In genomic region chr6:41779793-41780622, GRCh38 we compare ENCODE assay signal across 1 cellular context.
A peak's percentile ranks its signal among the peaks of the same experiment; 100 is the strongest.
TF ChIP-seq lines count a peak whose summit lies in the region.

A gene with protein sequence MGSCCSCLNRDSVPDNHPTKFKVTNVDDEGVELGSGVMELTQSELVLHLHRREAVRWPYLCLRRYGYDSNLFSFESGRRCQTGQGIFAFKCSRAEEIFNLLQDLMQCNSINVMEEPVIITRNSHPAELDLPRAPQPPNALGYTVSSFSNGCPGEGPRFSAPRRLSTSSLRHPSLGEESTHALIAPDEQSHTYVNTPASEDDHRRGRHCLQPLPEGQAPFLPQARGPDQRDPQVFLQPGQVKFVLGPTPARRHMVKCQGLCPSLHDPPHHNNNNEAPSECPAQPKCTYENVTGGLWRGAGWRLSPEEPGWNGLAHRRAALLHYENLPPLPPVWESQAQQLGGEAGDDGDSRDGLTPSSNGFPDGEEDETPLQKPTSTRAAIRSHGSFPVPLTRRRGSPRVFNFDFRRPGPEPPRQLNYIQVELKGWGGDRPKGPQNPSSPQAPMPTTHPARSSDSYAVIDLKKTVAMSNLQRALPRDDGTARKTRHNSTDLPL (minus strand): TSS chr6:41779900. CDS start chr6:41776987, 2,913 bp downstream.

TF ChIP-seq in HepG2, 621 proteins besides CTCF, POLR2A, EP300 and RAD21 (continued from another document and continues in another):
- TF ChIP-seq, protein P1, sequence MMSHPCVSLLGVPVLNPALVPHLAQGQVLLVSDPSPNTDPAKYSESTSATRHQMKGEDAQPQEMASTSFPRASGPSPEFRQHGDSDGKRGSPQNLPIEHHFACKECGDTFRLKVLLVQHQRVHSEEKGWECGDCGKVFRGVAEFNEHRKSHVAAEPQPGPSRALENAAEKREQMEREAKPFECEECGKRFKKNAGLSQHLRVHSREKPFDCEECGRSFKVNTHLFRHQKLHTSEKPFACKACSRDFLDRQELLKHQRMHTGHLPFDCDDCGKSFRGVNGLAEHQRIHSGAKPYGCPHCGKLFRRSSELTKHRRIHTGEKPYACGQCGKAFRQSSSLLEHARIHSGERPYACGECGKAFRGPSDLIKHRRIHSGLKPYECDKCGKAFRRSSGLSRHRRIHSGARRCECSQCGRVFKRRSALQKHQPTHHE (CRISPR knock-in tag; IDR thresholded peaks at IDR 0.05; ENCODE audit: borderline replicate concordance), result no peak
- TF ChIP-seq ZNF615 (CRISPR knock-in tag; IDR thresholded peaks at IDR 0.05; ENCODE audit: borderline replicate concordance) (no peak), ZNF205 (CRISPR knock-in tag; IDR thresholded peaks at IDR 0.05) (peak; percentile 92), SMAD9 (CRISPR knock-in tag; IDR thresholded peaks at IDR 0.05) (no peak), ZSCAN21 (CRISPR knock-in tag; IDR thresholded peaks at IDR 0.05; ENCODE audit: borderline replicate concordance) (peak; percentile 75; the same call in 1 of the 2 replicates), TARDBP (CRISPR knock-in tag; IDR thresholded peaks at IDR 0.05) (peak; percentile 91), ELF1 (CRISPR knock-in tag; IDR thresholded peaks at IDR 0.05) (peak; percentile 74), KDM1A (CRISPR knock-in tag; IDR thresholded peaks at IDR 0.05) (no peak), YY1 (IDR thresholded peaks at IDR 0.05; ENCODE audit: insufficient read depth, insufficient replicate concordance, low read depth, low read length) (peak; percentile 86), E2F1 (CRISPR knock-in tag; IDR thresholded peaks at IDR 0.05) (no peak), BCL3 (CRISPR knock-in tag; IDR thresholded peaks at IDR 0.05) (peak; percentile 69; the same call in 1 of the 2 replicates), ZNF550 (CRISPR knock-in tag; IDR thresholded peaks at IDR 0.05; ENCODE audit: borderline replicate concordance) (no peak), POLR2AphosphoS2 (IDR thresholded peaks at IDR 0.05; ENCODE audit: low read depth, low read length) (no peak), ZKSCAN8 (CRISPR knock-in tag; IDR thresholded peaks at IDR 0.05; ENCODE audit: borderline replicate concordance) (peak; percentile 59; the same call in 1 of the 2 replicates), ARNT (IDR thresholded peaks at IDR 0.05) (no peak), ZC3H4 (CRISPR knock-in tag; IDR thresholded peaks at IDR 0.05; ENCODE audit: borderline replicate concordance) (no peak), RNF219 (CRISPR knock-in tag; IDR thresholded peaks at IDR 0.05) (no peak), SSRP1 (CRISPR knock-in tag; IDR thresholded peaks at IDR 0.05) (no peak), MEF2D (CRISPR knock-in tag; IDR thresholded peaks at IDR 0.05) (peak; percentile 74; the same call in 1 of the 2 replicates), ZXDC (CRISPR knock-in tag; IDR thresholded peaks at IDR 0.05) (0 out of 2 replicates have a peak, but pooled peaks have one; percentile 64), ZNF34 (CRISPR knock-in tag; IDR thresholded peaks at IDR 0.05; ENCODE audit: borderline replicate concordance) (peak; percentile 89), FOXO1 (CRISPR knock-in tag; IDR thresholded peaks at IDR 0.05) (peak; percentile 61), HNF4G (IDR thresholded peaks at IDR 0.05; ENCODE audit: borderline replicate concordance, low read depth, low read length) (peak; percentile 29; the same call in 1 of the 2 replicates), HNF4G (CRISPR knock-in tag; IDR thresholded peaks at IDR 0.05; ENCODE audit: borderline replicate concordance, low read depth) (peak; percentile 31; the same call in 1 of the 2 replicates), ZNF101 (CRISPR knock-in tag; IDR thresholded peaks at IDR 0.05; ENCODE audit: borderline replicate concordance, low read depth) (no peak), ZNF75D (CRISPR knock-in tag; IDR thresholded peaks at IDR 0.05; ENCODE audit: borderline replicate concordance) (no peak), RBAK (CRISPR knock-in tag; IDR thresholded peaks at IDR 0.05) (peak; percentile 71; the same call in 1 of the 2 replicates), TRAFD1 (CRISPR knock-in tag; IDR thresholded peaks at IDR 0.05; ENCODE audit: borderline replicate concordance) (no peak), ATM (IDR thresholded peaks at IDR 0.05; ENCODE audit: borderline replicate concordance) (no peak), ZNF660 (CRISPR knock-in tag; IDR thresholded peaks at IDR 0.05; ENCODE audit: borderline replicate concordance, low read depth) (no peak), ZNF296 (CRISPR knock-in tag; conservative IDR thresholded peaks at IDR 0.05) (no peak), EZH2 (conservative IDR thresholded peaks at IDR 0.05; ENCODE audit: low read depth, low read length) (no peak), RXRA (CRISPR knock-in tag; IDR thresholded peaks at IDR 0.05) (peak; percentile 84), FUBP1 (CRISPR knock-in tag; IDR thresholded peaks at IDR 0.05; ENCODE audit: borderline replicate concordance) (no peak), AKAP8 (CRISPR knock-in tag; IDR thresholded peaks at IDR 0.05) (peak; percentile 80), PAWR (CRISPR knock-in tag; IDR thresholded peaks at IDR 0.05; ENCODE audit: borderline replicate concordance) (no peak), KLF16 (CRISPR knock-in tag; IDR thresholded peaks at IDR 0.05) (peak in 1 of 2 experiments; percentile 92; a peak in 2 of 4 replicates)
- TF ChIP-seq, protein P2, sequence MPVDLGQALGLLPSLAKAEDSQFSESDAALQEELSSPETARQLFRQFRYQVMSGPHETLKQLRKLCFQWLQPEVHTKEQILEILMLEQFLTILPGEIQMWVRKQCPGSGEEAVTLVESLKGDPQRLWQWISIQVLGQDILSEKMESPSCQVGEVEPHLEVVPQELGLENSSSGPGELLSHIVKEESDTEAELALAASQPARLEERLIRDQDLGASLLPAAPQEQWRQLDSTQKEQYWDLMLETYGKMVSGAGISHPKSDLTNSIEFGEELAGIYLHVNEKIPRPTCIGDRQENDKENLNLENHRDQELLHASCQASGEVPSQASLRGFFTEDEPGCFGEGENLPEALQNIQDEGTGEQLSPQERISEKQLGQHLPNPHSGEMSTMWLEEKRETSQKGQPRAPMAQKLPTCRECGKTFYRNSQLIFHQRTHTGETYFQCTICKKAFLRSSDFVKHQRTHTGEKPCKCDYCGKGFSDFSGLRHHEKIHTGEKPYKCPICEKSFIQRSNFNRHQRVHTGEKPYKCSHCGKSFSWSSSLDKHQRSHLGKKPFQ (CRISPR knock-in tag; IDR thresholded peaks at IDR 0.05; ENCODE audit: insufficient replicate concordance), result peak; percentile 79
- TF ChIP-seq, protein P3, sequence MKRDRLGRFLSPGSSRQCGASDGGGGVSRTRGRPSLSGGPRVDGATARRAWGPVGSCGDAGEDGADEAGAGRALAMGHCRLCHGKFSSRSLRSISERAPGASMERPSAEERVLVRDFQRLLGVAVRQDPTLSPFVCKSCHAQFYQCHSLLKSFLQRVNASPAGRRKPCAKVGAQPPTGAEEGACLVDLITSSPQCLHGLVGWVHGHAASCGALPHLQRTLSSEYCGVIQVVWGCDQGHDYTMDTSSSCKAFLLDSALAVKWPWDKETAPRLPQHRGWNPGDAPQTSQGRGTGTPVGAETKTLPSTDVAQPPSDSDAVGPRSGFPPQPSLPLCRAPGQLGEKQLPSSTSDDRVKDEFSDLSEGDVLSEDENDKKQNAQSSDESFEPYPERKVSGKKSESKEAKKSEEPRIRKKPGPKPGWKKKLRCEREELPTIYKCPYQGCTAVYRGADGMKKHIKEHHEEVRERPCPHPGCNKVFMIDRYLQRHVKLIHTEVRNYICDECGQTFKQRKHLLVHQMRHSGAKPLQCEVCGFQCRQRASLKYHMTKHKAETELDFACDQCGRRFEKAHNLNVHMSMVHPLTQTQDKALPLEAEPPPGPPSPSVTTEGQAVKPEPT (CRISPR knock-in tag; IDR thresholded peaks at IDR 0.05; ENCODE audit: low read depth), result peak; percentile 28; the same call in 1 of the 2 replicates
- TF ChIP-seq, protein P4, sequence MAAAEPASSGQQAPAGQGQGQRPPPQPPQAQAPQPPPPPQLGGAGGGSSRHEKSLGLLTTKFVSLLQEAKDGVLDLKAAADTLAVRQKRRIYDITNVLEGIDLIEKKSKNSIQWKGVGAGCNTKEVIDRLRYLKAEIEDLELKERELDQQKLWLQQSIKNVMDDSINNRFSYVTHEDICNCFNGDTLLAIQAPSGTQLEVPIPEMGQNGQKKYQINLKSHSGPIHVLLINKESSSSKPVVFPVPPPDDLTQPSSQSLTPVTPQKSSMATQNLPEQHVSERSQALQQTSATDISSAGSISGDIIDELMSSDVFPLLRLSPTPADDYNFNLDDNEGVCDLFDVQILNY (CRISPR knock-in tag; conservative IDR thresholded peaks at IDR 0.05), result peak; percentile 72
